In the genomic region with DNA sequence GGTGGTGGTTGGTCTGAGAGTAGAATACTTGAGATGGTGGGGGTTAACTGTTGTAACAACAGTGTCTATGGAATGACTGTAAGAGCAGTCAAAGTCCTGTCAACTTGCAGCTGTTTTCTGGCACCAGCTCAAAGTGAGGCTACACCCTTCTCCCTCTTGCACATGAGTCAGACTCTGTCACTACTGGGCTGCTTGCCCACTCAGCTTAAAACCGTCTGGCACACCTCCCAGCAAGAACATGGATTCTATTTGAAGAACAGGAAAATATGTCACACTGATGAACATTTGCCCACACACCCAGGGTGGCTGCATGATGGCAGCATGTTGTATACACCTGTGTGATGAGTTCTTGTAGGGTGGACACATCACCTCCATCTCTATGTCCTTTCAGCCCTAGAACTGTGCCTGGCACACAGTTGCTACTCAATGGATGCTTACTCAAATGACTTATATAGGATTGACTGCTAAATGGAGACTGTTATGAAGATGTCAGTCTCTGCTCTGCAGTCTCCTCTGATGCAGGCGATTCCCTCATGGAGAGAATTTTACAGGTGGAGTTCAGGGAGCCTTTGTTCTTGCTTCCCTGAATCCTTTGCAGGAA, we compare ENCODE assay signal across 9 cellular contexts. TPM values are rescaled to one million over a fixed set of nuclear protein-coding genes. Genes with fewer than 3 reads are reported as not detected.
DNase-seq lines count a peak whose midpoint lies in the region; ATAC-seq and TF ChIP-seq lines count a peak whose summit lies in the region.
"Had no signal": no experiment of that assay in that cellular context is flagged by ENCODE, and none has a peak within 500 bp of the region (broad histone marks: within the 10 kb centered on the region; RNA-seq: fewer than 3 reads in every experiment).

No MANE protein-coding gene starts in this region.

- TF ChIP-seq POLR2A in suprapubic skin (IDR thresholded peaks at IDR 0.05) = no peak

- H3K4me3 ChIP-seq in LNCaP clone FGC (ENCODE audit: low read depth, low read length) = no peak overlapping the region
- H3K4me3 ChIP-seq in suprapubic skin = no peak overlapping the region

- peak overlapping the region; percentile 70 for H3K27ac ChIP-seq in suprapubic skin
- H3K27ac ChIP-seq: HL-60 had no signal

- no peaks in the 10 kb centered on the region for H3K9me3 ChIP-seq in suprapubic skin

- peaks cover 41% of the 10 kb centered on the region for H3K4me1 ChIP-seq in suprapubic skin

- no peak for ATAC-seq in HG03095 (IDR thresholded peaks at IDR 0.05; ENCODE audit: unreplicated experiment)

- peak; percentile 27 for DNase-seq in COLO668 (lab: John Stamatoyannopoulos, UW; ENCODE audit: unreplicated experiment)
- DNase-seq in LNCaP clone FGC (ENCODE audit: low read depth) = peak; percentile 99
- peak in 36 of 56 donors; percentile 9 to 80 (median 36) for DNase-seq in amygdala (lab: John Stamatoyannopoulos, UW)
- peak; percentile 72 for DNase-seq in inferior parietal cortex (ENCODE audit: extremely low spot score)
- peak; percentile 90 to 94 for DNase-seq in suprapubic skin (ENCODE audit: low spot score in 2 of 2)
- DNase-seq in NOMO-1 treated with dmso at 0.1 percent for 144 hours (lab: John Stamatoyannopoulos, UW; ENCODE audit: unreplicated experiment) = no peak
- DNase-seq in GM13976 (ENCODE audit: low spot score) = no peak

- H3K36me3 ChIP-seq in suprapubic skin = no peaks in the 10 kb centered on the region

- in situ Hi-C loops in GM13976 (cut with MboI; ENCODE audit: low sequenced_read_pairs, unreplicated experiment) = no loop called here

- 25% methylated on average over 2 of the region's 2 CpGs for WGBS in suprapubic skin

- no peak for TF ChIP-seq CTCF in LNCaP clone FGC (IDR thresholded peaks at IDR 0.05; ENCODE audit: control insufficient read depth, extremely low read depth, insufficient read depth)
- TF ChIP-seq CTCF in suprapubic skin (IDR thresholded peaks at IDR 0.05) = no peak
- TF ChIP-seq CTCF in GM13976 (IDR thresholded peaks at IDR 0.05; ENCODE audit: borderline replicate concordance, control extremely low read depth, extremely low read depth, insufficient read depth, missing control alignments) = no peak

- H3K27me3 ChIP-seq in suprapubic skin = no peaks in the 10 kb centered on the region

- TF ChIP-seq EP300 in suprapubic skin (IDR thresholded peaks at IDR 0.05) = no peak

RNA-seq across cellular contexts. Expression of gene SERPINA6, which starts 19.3 kb away (rescaled TPM):
- total RNA-seq in suprapubic skin = under 1 TPM in 1 of 4 donors, not detected in 3; 0.97 TPM

RNA-seq across cellular contexts. Expression of gene SERPINA2, which starts 24.1 kb away (rescaled TPM):
- total RNA-seq in suprapubic skin = not detected

RNA-seq across cellular contexts. Expression of gene SERPINA1, which starts 46.0 kb away (rescaled TPM):
- 10 to 100 TPM in 1 of 4 donors, 1 to 10 TPM in 3; 4.7 to 62.4 (median 7.5) TPM for total RNA-seq in suprapubic skin

RNA-seq across cellular contexts. Expression of gene SERPINA10, which starts 49.4 kb away (rescaled TPM):
- total RNA-seq in suprapubic skin = under 1 TPM in 1 of 4 donors, not detected in 3; 0.24 TPM

Comparison
In these comparisons a context has a peak if more than half of its experiments do, and no peak if none do; other contexts are left out.
1. DNase-seq: peak in COLO668 (single experiment), LNCaP clone FGC (single experiment), amygdala (36 of 56), inferior parietal cortex (single experiment) and suprapubic skin (2 of 2); none in NOMO-1 treated with dmso at 0.1 percent for 144 hours (single experiment) and GM13976 (single experiment).